Comparison of ENCODE assay signal across 11 cellular contexts in the genomic region with DNA sequence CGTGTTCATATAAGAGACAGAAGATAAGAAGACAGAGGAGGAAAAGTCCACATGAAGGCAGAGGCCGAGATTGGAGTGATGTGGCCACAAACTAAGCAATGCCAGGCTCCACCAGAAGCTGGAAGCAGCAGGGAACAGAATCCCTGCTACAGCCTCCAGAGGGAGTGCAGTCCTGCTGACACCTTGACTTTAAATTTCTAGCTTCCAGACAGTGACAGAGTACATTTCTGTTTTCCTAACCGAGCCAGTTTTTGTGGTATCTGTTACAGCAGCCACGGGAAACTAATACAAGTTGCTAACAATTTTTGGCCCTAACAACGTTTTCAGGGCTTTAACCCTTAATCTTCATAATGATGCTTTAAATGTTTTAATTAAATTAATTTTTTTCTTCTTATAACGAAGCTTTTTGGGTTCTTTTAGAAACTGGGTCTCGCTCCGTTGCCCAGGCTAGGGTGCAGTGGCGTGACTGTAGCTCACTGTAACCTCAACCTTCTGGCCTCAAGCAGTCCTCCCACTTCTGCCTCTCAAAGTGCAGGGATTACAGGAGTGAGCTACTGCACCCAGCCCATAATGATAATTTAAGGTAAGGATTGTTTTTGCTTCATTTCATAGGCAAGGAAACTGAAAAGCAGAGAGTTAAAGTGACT.
A peak's percentile ranks its signal among the peaks of the same experiment; 100 is the strongest.
DNase-seq lines count a peak whose midpoint lies in the region; ATAC-seq and TF ChIP-seq lines count a peak whose summit lies in the region.
"Had no signal": no experiment of that assay in that cellular context is flagged by ENCODE, and none has a peak within 500 bp of the region (broad histone marks: within the 10 kb centered on the region; RNA-seq: fewer than 3 reads in every experiment).

No MANE protein-coding gene starts in this region.

- TF ChIP-seq CTCF in AG09309 (IDR thresholded peaks at IDR 0.05; ENCODE audit: control insufficient read depth, insufficient read depth, low read depth, low read length, missing control alignments) (peak; percentile 56), astrocyte of the spinal cord (IDR thresholded peaks at IDR 0.05; ENCODE audit: low read depth, low read length) (peak; percentile 46), kidney epithelial cell (IDR thresholded peaks at IDR 0.05; ENCODE audit: insufficient read depth, low read length, poor library complexity, severe bottlenecking) (peak; percentile 16), prostate gland (IDR thresholded peaks at IDR 0.05) (no peak)

- DNase-seq in AG09309 (ENCODE audit: low read depth) (no peak), HEK293T (ENCODE audit: extremely low spot score) (peak; percentile 19), astrocyte of the spinal cord (ENCODE audit: low read depth, low spot score) (peak; percentile 18), kidney epithelial cell (ENCODE audit: low read depth) (no peak), prostate gland (ENCODE audit: low spot score) (no peak), neuronal stem cell (ENCODE audit: low spot score) (no peak)
- DNase-seq in effector memory CD8-positive, alpha-beta T cell = no peak
- DNase-seq: activated CD4-positive, alpha-beta T cell treated with anti-CD3 and anti-CD28 coated beads for 48 hours; hippocampal formation had no signal

- H3K9me3 Mint-ChIP-seq in effector memory CD8-positive, alpha-beta T cell = no peaks in the 10 kb centered on the region

- no peak overlapping the region for H2AK5ac ChIP-seq in neuronal stem cell (ENCODE audit: low read depth, low read length)

- H3K4ac ChIP-seq in neuronal stem cell (ENCODE audit: low read length) = no peak overlapping the region

- 76% methylated on average over 9 of the region's 9 CpGs for WGBS in prostate gland
- WGBS in neuronal stem cell (ENCODE audit: extremely low coverage in 2 of 2, insufficient read length in 2 of 2, insufficient replicate concordance in 1 of 2), 2 donors = no CpG with 5 or more reads among the region's 9 CpGs

- no peaks in the 10 kb centered on the region for H3K79me1 ChIP-seq in neuronal stem cell (ENCODE audit: low read depth, low read length)

- H3K4me3 ChIP-seq in AG09309 (ENCODE audit: control insufficient read depth, low read depth, low read length) (no peak overlapping the region), astrocyte of the spinal cord (ENCODE audit: low read depth, low read length) (no peak overlapping the region), kidney epithelial cell (ENCODE audit: low read depth, low read length) (no peak overlapping the region), prostate gland (no peak overlapping the region), neuronal stem cell (ENCODE audit: low read length in 2 of 2) (no peak overlapping the region)

- no peak overlapping the region for H2BK120ac ChIP-seq in neuronal stem cell (ENCODE audit: low read depth, low read length)

- no peak overlapping the region for H4K8ac ChIP-seq in neuronal stem cell (ENCODE audit: low read depth, low read length)

- H3K23ac ChIP-seq in neuronal stem cell (ENCODE audit: low read depth, low read length, poor library complexity) = no peak overlapping the region

- H3K27ac ChIP-seq in prostate gland = no peak overlapping the region
- no peak overlapping the region for H3K27ac ChIP-seq in neuronal stem cell (replicated peaks; ENCODE audit: low read length)
- H3K27ac ChIP-seq: parathyroid adenoma had no signal

- intact Hi-C loops in prostate gland (cut with DNase I) = no loop called here

- H3K4me1 ChIP-seq in prostate gland (replicated peaks) (no peaks in the 10 kb centered on the region), neuronal stem cell (ENCODE audit: control insufficient read depth in 2 of 2, insufficient read depth in 1 of 2, low read depth in 1 of 2, low read length in 2 of 2) (peaks cover 0 to 2% of the 10 kb centered on the region in 2 donors)
- H3K4me1 ChIP-seq: parathyroid adenoma had no signal

- H4K91ac ChIP-seq in neuronal stem cell (ENCODE audit: low read depth, low read length, poor library complexity) = no peak overlapping the region

- no peak overlapping the region for H3K9ac ChIP-seq in neuronal stem cell (ENCODE audit: low read depth, low read length, poor library complexity)
- H3K9ac ChIP-seq: parathyroid adenoma had no signal

- H3K9me3 ChIP-seq in prostate gland (no peaks in the 10 kb centered on the region), neuronal stem cell (replicated peaks in 1 of 2; ENCODE audit: control insufficient read depth in 2 of 2, insufficient read depth in 1 of 2, low read depth in 1 of 2, low read length in 2 of 2) (no peaks in the 10 kb centered on the region)

- TF ChIP-seq POLR2A in prostate gland (IDR thresholded peaks at IDR 0.05) = no peak

- POLR2A ChIA-PET in HEK293T (lab: Yijun Ruan, JAX) = no interaction called here

- no peak overlapping the region for H3K4me3 Mint-ChIP-seq in effector memory CD8-positive, alpha-beta T cell

- no peak overlapping the region for H2BK12ac ChIP-seq in neuronal stem cell (ENCODE audit: low read length)

- no peak overlapping the region for H3K27ac Mint-ChIP-seq in effector memory CD8-positive, alpha-beta T cell

- H3K4me1 Mint-ChIP-seq in effector memory CD8-positive, alpha-beta T cell (ENCODE audit: low read depth in 2 of 2) = peaks cover 0 to 2% of the 10 kb centered on the region in 2 donors

- H2BK15ac ChIP-seq in neuronal stem cell (ENCODE audit: low read length) = no peak overlapping the region

- H3K14ac ChIP-seq in neuronal stem cell (ENCODE audit: low read length) = no peak overlapping the region

- H3K4me2 ChIP-seq in neuronal stem cell (ENCODE audit: insufficient read depth, low read length, poor library complexity, severe bottlenecking) = no peak overlapping the region

- H3K18ac ChIP-seq in neuronal stem cell (ENCODE audit: low read length) = no peak overlapping the region

- H3K27me3 ChIP-seq in kidney epithelial cell (ENCODE audit: control insufficient read depth, insufficient read depth, low read length) (no peaks in the 10 kb centered on the region), prostate gland (replicated peaks; ENCODE audit: insufficient read depth) (no peaks in the 10 kb centered on the region), neuronal stem cell (ENCODE audit: control insufficient read depth in 3 of 3, insufficient read depth in 3 of 3, low read depth in 1 of 3, low read length in 3 of 3) (no peaks in the 10 kb centered on the region)

- H3K36me3 ChIP-seq in kidney epithelial cell (ENCODE audit: control insufficient read depth, insufficient read depth, low read length) (no peaks in the 10 kb centered on the region), prostate gland (no peaks in the 10 kb centered on the region), neuronal stem cell (replicated peaks in 1 of 2; ENCODE audit: control insufficient read depth in 2 of 2, insufficient read depth in 2 of 2, low read length in 2 of 2) (no peaks in the 10 kb centered on the region)

- in situ Hi-C loops in astrocyte of the spinal cord (cut with HindIII; ENCODE audit: low sequenced_read_pairs) = no loop called here

- H3K27me3 Mint-ChIP-seq in effector memory CD8-positive, alpha-beta T cell = peaks cover 0 to 11% of the 10 kb centered on the region in 2 donors

- no peak overlapping the region for H2AFZ ChIP-seq in neuronal stem cell (ENCODE audit: low read length)
- H2AFZ ChIP-seq: parathyroid adenoma had no signal

- no peak for ATAC-seq in HG03342 (IDR thresholded peaks at IDR 0.05; ENCODE audit: unreplicated experiment)
- ATAC-seq in effector memory CD8-positive, alpha-beta T cell (replicated peaks) = no peak

- CTCF ChIA-PET in HEK293T (lab: Yijun Ruan, JAX) = no interaction called here

- H3K36me3 Mint-ChIP-seq in effector memory CD8-positive, alpha-beta T cell (ENCODE audit: insufficient read depth) = peaks cover 6% of the 10 kb centered on the region

- no peak overlapping the region for H2BK5ac ChIP-seq in neuronal stem cell (ENCODE audit: low read length)

TF ChIP-seq in HEK293T, 16 proteins besides CTCF, POLR2A, EP300 and RAD21:
- TF ChIP-seq, protein P1, sequence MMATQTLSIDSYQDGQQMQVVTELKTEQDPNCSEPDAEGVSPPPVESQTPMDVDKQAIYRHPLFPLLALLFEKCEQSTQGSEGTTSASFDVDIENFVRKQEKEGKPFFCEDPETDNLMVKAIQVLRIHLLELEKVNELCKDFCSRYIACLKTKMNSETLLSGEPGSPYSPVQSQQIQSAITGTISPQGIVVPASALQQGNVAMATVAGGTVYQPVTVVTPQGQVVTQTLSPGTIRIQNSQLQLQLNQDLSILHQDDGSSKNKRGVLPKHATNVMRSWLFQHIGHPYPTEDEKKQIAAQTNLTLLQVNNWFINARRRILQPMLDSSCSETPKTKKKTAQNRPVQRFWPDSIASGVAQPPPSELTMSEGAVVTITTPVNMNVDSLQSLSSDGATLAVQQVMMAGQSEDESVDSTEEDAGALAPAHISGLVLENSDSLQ (IDR thresholded peaks at IDR 0.05) = peak; percentile 74
- no peak for TF ChIP-seq SUZ12 (IDR thresholded peaks at IDR 0.05)

Comparison
In these comparisons a context has a peak if more than half of its experiments do, and no peak if none do; other contexts are left out.
1. DNase-seq: peak in HEK293T (single experiment) and astrocyte of the spinal cord (single experiment); none in AG09309 (single experiment), kidney epithelial cell (single experiment), prostate gland (single experiment), neuronal stem cell (single experiment) and effector memory CD8-positive, alpha-beta T cell (0 of 3).
2. CTCF ChIP-seq: peak in AG09309 (single experiment), astrocyte of the spinal cord (single experiment) and kidney epithelial cell (single experiment); none in prostate gland (0 of 4).